Comparison of ENCODE assay signal across 9 cellular contexts in genomic region chr2:126776255-126776654, GRCh38.
A peak's percentile ranks its signal among the peaks of the same experiment; 100 is the strongest.
DNase-seq lines count a peak whose midpoint lies in the region; ATAC-seq and TF ChIP-seq lines count a peak whose summit lies in the region.
"Had no signal": no experiment of that assay in that cellular context is flagged by ENCODE, and none has a peak within 500 bp of the region (broad histone marks: within the 10 kb centered on the region; RNA-seq: fewer than 3 reads in every experiment).

No MANE protein-coding gene starts in this region.

- peak overlapping the region; percentile 92 for H3K4me3 Mint-ChIP-seq in CD4-positive, alpha-beta T cell
- H3K4me3 Mint-ChIP-seq in dendritic cell treated with granulocyte-macrophage colony-stimulating factor and Interleukin-4, amounts not matched to agents 40 ng/mL and 50 ng/mL, for 4 days: peak overlapping the region; percentile 42
- peak overlapping the region; percentile 62 to 91 (median 84) for H3K4me3 Mint-ChIP-seq in nephron

- TF ChIP-seq CTCF in CD4-positive, alpha-beta T cell (IDR thresholded peaks at IDR 0.05): no peak
- TF ChIP-seq CTCF in nephron (IDR thresholded peaks at IDR 0.05; ENCODE audit: unreplicated experiment in 3 of 3): no peak

- no peaks in the 10 kb centered on the region for H3K9me3 ChIP-seq in CD4-positive, alpha-beta T cell (ENCODE audit: control insufficient read depth, low read length)

- peaks cover 17% of the 10 kb centered on the region for H3K4me1 Mint-ChIP-seq in CD4-positive, alpha-beta T cell (ENCODE audit: low read depth)
- H3K4me1 Mint-ChIP-seq in dendritic cell treated with granulocyte-macrophage colony-stimulating factor and Interleukin-4, amounts not matched to agents 40 ng/mL and 50 ng/mL, for 4 days (ENCODE audit: low read depth): peaks cover 35% of the 10 kb centered on the region
- peaks cover 4% of the 10 kb centered on the region for H3K4me1 Mint-ChIP-seq in nephron

- H3K27ac Mint-ChIP-seq in CD4-positive, alpha-beta T cell: peak overlapping the region; percentile 62
- H3K27ac Mint-ChIP-seq in dendritic cell treated with granulocyte-macrophage colony-stimulating factor and Interleukin-4, amounts not matched to agents 40 ng/mL and 50 ng/mL, for 4 days: peak overlapping the region; percentile 60
- peak overlapping the region in 2 of 3 experiments; percentile 6 to 67 for H3K27ac Mint-ChIP-seq in nephron

- no peaks in the 10 kb centered on the region for H3K27me3 ChIP-seq in CD4-positive, alpha-beta T cell (ENCODE audit: control insufficient read depth, insufficient read depth, low read length)

- POLR2A ChIA-PET in CD4-positive, alpha-beta T cell (lab: Charles Lee): interaction anchor here (0.5 to 2.1 kb wide), 9 partner anchors 10 to 248 kb away, joined by 3 to 14 read pairs (median 3); partner anchors contain the start of gene GYPC

- peak in 1 of 10 experiments; percentile 33 for DNase-seq in CD4-positive, alpha-beta T cell
- DNase-seq in NCI-H146 treated with DMSO at 0.1 percent for 48 hours (lab: John Stamatoyannopoulos, UW; ENCODE audit: unreplicated experiment): no peak
- DNase-seq in activated CD4-positive, CD25-positive, alpha-beta regulatory T cell treated with anti-CD3 and anti-CD28 coated beads, Interleukin-2, amount 50 U/mL, for 72 hours: no peak

- H3K27me3 Mint-ChIP-seq in CD4-positive, alpha-beta T cell: no peaks in the 10 kb centered on the region
- peaks cover 15% of the 10 kb centered on the region for H3K27me3 Mint-ChIP-seq in dendritic cell treated with granulocyte-macrophage colony-stimulating factor and Interleukin-4, amounts not matched to agents 40 ng/mL and 50 ng/mL, for 4 days
- H3K27me3 Mint-ChIP-seq in nephron (ENCODE audit: low read depth): peaks cover 42% of the 10 kb centered on the region

- no peak for ATAC-seq in CD4-positive, alpha-beta T cell (ENCODE audit: poor library complexity)
- ATAC-seq in HG02642 (IDR thresholded peaks at IDR 0.05; ENCODE audit: poor library complexity, unreplicated experiment) (peak; percentile 4), HG03469 (IDR thresholded peaks at IDR 0.05; ENCODE audit: unreplicated experiment) (no peak), GM18870 (IDR thresholded peaks at IDR 0.05; ENCODE audit: unreplicated experiment) (no peak)

- no peak overlapping the region for H3K27ac ChIP-seq in CD4-positive, alpha-beta T cell (ENCODE audit: low read depth, low read length)
- H3K27ac ChIP-seq: KMS-11 had no signal

- no peaks in the 10 kb centered on the region for H3K36me3 Mint-ChIP-seq in CD4-positive, alpha-beta T cell (ENCODE audit: low read depth)
- no peaks in the 10 kb centered on the region for H3K36me3 Mint-ChIP-seq in dendritic cell treated with granulocyte-macrophage colony-stimulating factor and Interleukin-4, amounts not matched to agents 40 ng/mL and 50 ng/mL, for 4 days (ENCODE audit: low read depth)
- no peaks in the 10 kb centered on the region for H3K36me3 Mint-ChIP-seq in nephron (ENCODE audit: low read depth)

- H3K9me3 Mint-ChIP-seq in CD4-positive, alpha-beta T cell: no peaks in the 10 kb centered on the region
- no peaks in the 10 kb centered on the region for H3K9me3 Mint-ChIP-seq in dendritic cell treated with granulocyte-macrophage colony-stimulating factor and Interleukin-4, amounts not matched to agents 40 ng/mL and 50 ng/mL, for 4 days
- no peaks in the 10 kb centered on the region for H3K9me3 Mint-ChIP-seq in nephron

- CTCF ChIA-PET in CD4-positive, alpha-beta T cell (lab: Charles Lee): interaction anchor here (1.3 to 5.9 kb wide), 3 partner anchors 14 to 417 kb away, joined by 4 to 52 read pairs (median 6); no protein-coding TSS in a partner anchor

- intact Hi-C loops in CD4-positive, alpha-beta T cell (cut with DNase I, micrococcal nuclease): loop anchor here (2.0 to 5.0 kb wide), 5 partner anchors 119 to 419 kb away; partner anchors contain the start of gene GYPC (in 2 of the 2)
- intact Hi-C loops in dendritic cell treated with granulocyte-macrophage colony-stimulating factor and Interleukin-4, amounts not matched to agents 40 ng/mL and 50 ng/mL, for 4 days (cut with micrococcal nuclease): loop anchor here (2.0 to 10.0 kb wide), 5 partner anchors 119 to 1971 kb away; partner anchors contain the start of gene GYPC

Comparison
In these comparisons a context has a peak if more than half of its experiments do, and no peak if none do; other contexts are left out.
1. H3K4me3 Mint-ChIP-seq: peak in every context shown above with its lines; median percentile 92 in CD4-positive, alpha-beta T cell; 84 in nephron; 42 in dendritic cell treated with granulocyte-macrophage colony-stimulating factor and Interleukin-4, amounts not matched to agents 40 ng/mL and 50 ng/mL, for 4 days.